17 cellular contexts compared by ENCODE assay signal in the genomic region with DNA sequence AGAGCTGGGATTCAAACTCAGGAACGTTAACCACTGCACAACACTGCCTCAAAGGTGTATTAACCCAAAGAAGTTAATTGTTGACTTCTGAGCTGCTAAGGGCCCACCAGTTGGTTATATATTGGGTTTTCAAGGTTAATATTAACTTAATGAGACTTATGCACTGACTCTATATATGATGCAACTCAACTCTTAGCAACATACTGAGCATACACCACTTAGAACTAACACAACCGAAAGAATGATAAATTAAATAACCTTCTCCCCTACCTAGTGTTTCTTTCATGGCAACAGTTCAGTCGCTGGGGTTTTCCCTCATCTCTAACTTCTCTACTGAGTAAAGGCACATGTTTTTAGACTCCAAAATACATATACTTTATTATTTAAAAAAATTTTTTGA. TPM values are rescaled to one million over a fixed set of nuclear protein-coding genes. Genes with fewer than 3 reads are reported as not detected.
A peak's percentile ranks its signal among the peaks of the same experiment; 100 is the strongest.
DNase-seq lines count a peak whose midpoint lies in the region; ATAC-seq and TF ChIP-seq lines count a peak whose summit lies in the region.
"Had no signal": no experiment of that assay in that cellular context is flagged by ENCODE, and none has a peak within 500 bp of the region (broad histone marks: within the 10 kb centered on the region; RNA-seq: fewer than 3 reads in every experiment).

No MANE protein-coding gene starts in this region.

- H3K27me3 ChIP-seq in naive thymus-derived CD4-positive, alpha-beta T cell (ENCODE audit: control insufficient read depth in 2 of 2, insufficient read depth in 2 of 2, low read length in 2 of 2) = no peaks in the 10 kb centered on the region
- H3K27me3 ChIP-seq in osteoblast (ENCODE audit: insufficient read depth, low read length) = no peaks in the 10 kb centered on the region
- H3K27me3 ChIP-seq: spleen had no signal

- H2AFZ ChIP-seq in osteoblast (ENCODE audit: low read length) = no peak overlapping the region

- H3K27ac Mint-ChIP-seq in activated CD4-positive, alpha-beta T cell treated with anti-CD3 and anti-CD28 coated beads for 36 hours = no peak overlapping the region
- no peak overlapping the region for H3K27ac Mint-ChIP-seq in stimulated activated naive B cell treated with anti-CD40 and anti-IgM and Interleukin-4, amounts not matched to agents 10 μg/mL and 1 μg/mL and 100 μg/mL, for 72 hours
- H3K27ac Mint-ChIP-seq in stimulated activated effector memory CD8-positive, alpha-beta T cell treated with anti-CD3 and anti-CD28 coated beads, Interleukin-12 subunit alpha, Interleukin-12 subunit beta, amount 100 ng/mL, for 72 hours = no peak overlapping the region
- H3K27ac Mint-ChIP-seq in naive thymus-derived CD4-positive, alpha-beta T cell = no peak overlapping the region

- H3K4me1 ChIP-seq in naive thymus-derived CD4-positive, alpha-beta T cell (ENCODE audit: control insufficient read depth in 2 of 2, insufficient read depth in 2 of 2, low read length in 2 of 2) = no peaks in the 10 kb centered on the region
- H3K4me1 ChIP-seq in osteoblast (ENCODE audit: insufficient read depth, low read length) = peaks cover 30% of the 10 kb centered on the region

- H3K36me3 Mint-ChIP-seq in activated CD4-positive, alpha-beta T cell treated with anti-CD3 and anti-CD28 coated beads for 36 hours (ENCODE audit: low read depth) = peaks cover 10% of the 10 kb centered on the region
- peaks cover 6 to 12% of the 10 kb centered on the region in 2 donors for H3K36me3 Mint-ChIP-seq in stimulated activated naive B cell treated with anti-CD40 and anti-IgM and Interleukin-4, amounts not matched to agents 10 μg/mL and 1 μg/mL and 100 μg/mL, for 72 hours
- H3K36me3 Mint-ChIP-seq in stimulated activated effector memory CD8-positive, alpha-beta T cell treated with anti-CD3 and anti-CD28 coated beads, Interleukin-12 subunit alpha, Interleukin-12 subunit beta, amount 100 ng/mL, for 72 hours = no peaks in the 10 kb centered on the region
- peaks cover 0 to 8% (median 3%) of the 10 kb centered on the region in 5 donors for H3K36me3 Mint-ChIP-seq in naive thymus-derived CD4-positive, alpha-beta T cell

- TF ChIP-seq CTCF in osteoblast (IDR thresholded peaks at IDR 0.05; ENCODE audit: extremely low read depth, low read depth, low read length) = no peak

- no peak overlapping the region for H3K4me3 Mint-ChIP-seq in activated CD4-positive, alpha-beta T cell treated with anti-CD3 and anti-CD28 coated beads for 36 hours
- no peak overlapping the region for H3K4me3 Mint-ChIP-seq in stimulated activated naive B cell treated with anti-CD40 and anti-IgM and Interleukin-4, amounts not matched to agents 10 μg/mL and 1 μg/mL and 100 μg/mL, for 72 hours
- H3K4me3 Mint-ChIP-seq in stimulated activated effector memory CD8-positive, alpha-beta T cell treated with anti-CD3 and anti-CD28 coated beads, Interleukin-12 subunit alpha, Interleukin-12 subunit beta, amount 100 ng/mL, for 72 hours = no peak overlapping the region
- H3K4me3 Mint-ChIP-seq in naive thymus-derived CD4-positive, alpha-beta T cell = no peak overlapping the region
- H3K4me3 Mint-ChIP-seq: neural crest cell had no signal

- H3K4me3 ChIP-seq in naive thymus-derived CD4-positive, alpha-beta T cell (ENCODE audit: low read length) = no peak overlapping the region
- H3K4me3 ChIP-seq in osteoblast (ENCODE audit: insufficient read depth, low read length) = no peak overlapping the region
- H3K4me3 ChIP-seq: spleen had no signal

- H3K9me3 ChIP-seq in naive thymus-derived CD4-positive, alpha-beta T cell (ENCODE audit: control insufficient read depth in 2 of 3, low read length in 3 of 3) = no peaks in the 10 kb centered on the region
- H3K9me3 ChIP-seq in osteoblast (ENCODE audit: low read depth, low read length) = no peaks in the 10 kb centered on the region
- H3K9me3 ChIP-seq: spleen had no signal

- no peaks in the 10 kb centered on the region for H3K36me3 ChIP-seq in naive thymus-derived CD4-positive, alpha-beta T cell (ENCODE audit: control insufficient read depth in 2 of 3, insufficient read depth in 3 of 3, low read length in 3 of 3)
- H3K36me3 ChIP-seq in osteoblast (ENCODE audit: insufficient read depth, low read length) = no peaks in the 10 kb centered on the region
- H3K36me3 ChIP-seq: spleen had no signal

- no peak for DNase-seq in activated CD4-positive, alpha-beta T cell treated with anti-CD3 and anti-CD28 coated beads for 36 hours
- DNase-seq in activated CD4-positive, alpha-beta T cell treated with anti-CD3 and anti-CD28 coated beads for 4 hours = no peak
- DNase-seq in stimulated activated naive B cell treated with anti-CD40 and anti-IgM and Interleukin-4, amounts not matched to agents 10 μg/mL and 1 μg/mL and 100 μg/mL, for 72 hours = no peak
- no peak for DNase-seq in stimulated activated effector memory CD8-positive, alpha-beta T cell treated with anti-CD3 and anti-CD28 coated beads, Interleukin-12 subunit alpha, Interleukin-12 subunit beta, amount 100 ng/mL, for 72 hours (ENCODE audit: low spot score in 2 of 2)
- no peak for DNase-seq in naive thymus-derived CD4-positive, alpha-beta T cell
- no peak for DNase-seq in osteoblast (ENCODE audit: insufficient read length, low spot score, missing footprints)
- DNase-seq: anterior cingulate cortex, dermis blood vessel endothelial cell, H7, left cardiac atrium, NCI-H1694, spleen, trophoblast cell had no signal

- H3K27me3 Mint-ChIP-seq in activated CD4-positive, alpha-beta T cell treated with anti-CD3 and anti-CD28 coated beads for 36 hours = peaks cover 3% of the 10 kb centered on the region
- no peaks in the 10 kb centered on the region for H3K27me3 Mint-ChIP-seq in stimulated activated naive B cell treated with anti-CD40 and anti-IgM and Interleukin-4, amounts not matched to agents 10 μg/mL and 1 μg/mL and 100 μg/mL, for 72 hours
- peaks cover 0 to 4% (median 0%) of the 10 kb centered on the region in 5 donors for H3K27me3 Mint-ChIP-seq in naive thymus-derived CD4-positive, alpha-beta T cell

- H3K27ac ChIP-seq in naive thymus-derived CD4-positive, alpha-beta T cell (ENCODE audit: low read depth, low read length) = no peak overlapping the region
- H3K27ac ChIP-seq in osteoblast (ENCODE audit: low read depth, low read length) = no peak overlapping the region
- H3K27ac ChIP-seq: 22Rv1 had no signal

- H3K79me2 ChIP-seq in osteoblast (ENCODE audit: insufficient read depth, low read length) = peaks cover 68% of the 10 kb centered on the region

- no peak overlapping the region for H3K4me2 ChIP-seq in osteoblast (ENCODE audit: insufficient read depth, low read length)

- CTCF ChIA-PET in activated CD4-positive, alpha-beta T cell treated with anti-CD3 and anti-CD28 coated beads for 36 hours (lab: Charles Lee) = no interaction called here
- CTCF ChIA-PET in naive thymus-derived CD4-positive, alpha-beta T cell (lab: Charles Lee) = no interaction called here

- POLR2A ChIA-PET in activated CD4-positive, alpha-beta T cell treated with anti-CD3 and anti-CD28 coated beads for 36 hours (lab: Charles Lee) = no interaction called here
- POLR2A ChIA-PET in naive thymus-derived CD4-positive, alpha-beta T cell (lab: Charles Lee) = interaction anchor here (0.6 kb wide), 1 partner anchor 70 kb away, joined by 3 read pairs; no protein-coding TSS in a partner anchor

- intact Hi-C loops in activated CD4-positive, alpha-beta T cell treated with anti-CD3 and anti-CD28 coated beads for 36 hours (cut with DNase I, micrococcal nuclease) = no loop called here
- intact Hi-C loops in naive thymus-derived CD4-positive, alpha-beta T cell (cut with micrococcal nuclease) = no loop called here

- H4K20me1 ChIP-seq in osteoblast (ENCODE audit: insufficient read depth, low read length) = no peaks in the 10 kb centered on the region

- H3K9me3 Mint-ChIP-seq in activated CD4-positive, alpha-beta T cell treated with anti-CD3 and anti-CD28 coated beads for 36 hours (ENCODE audit: low read depth) = no peaks in the 10 kb centered on the region
- H3K9me3 Mint-ChIP-seq in stimulated activated naive B cell treated with anti-CD40 and anti-IgM and Interleukin-4, amounts not matched to agents 10 μg/mL and 1 μg/mL and 100 μg/mL, for 72 hours = no peaks in the 10 kb centered on the region
- H3K9me3 Mint-ChIP-seq in stimulated activated effector memory CD8-positive, alpha-beta T cell treated with anti-CD3 and anti-CD28 coated beads, Interleukin-12 subunit alpha, Interleukin-12 subunit beta, amount 100 ng/mL, for 72 hours = no peaks in the 10 kb centered on the region
- H3K9me3 Mint-ChIP-seq in naive thymus-derived CD4-positive, alpha-beta T cell = no peaks in the 10 kb centered on the region
- H3K9me3 Mint-ChIP-seq: neural crest cell had no signal

- peak; percentile 73 for ATAC-seq in activated CD4-positive, alpha-beta T cell treated with anti-CD3 and anti-CD28 coated beads for 36 hours
- ATAC-seq in HG02759 (IDR thresholded peaks at IDR 0.05; ENCODE audit: unreplicated experiment) (peak; percentile 95), HG03469 (IDR thresholded peaks at IDR 0.05; ENCODE audit: unreplicated experiment) (peak; percentile 76)
- peak; percentile 96 to 97 for ATAC-seq in stimulated activated naive B cell treated with anti-CD40 and anti-IgM and Interleukin-4, amounts not matched to agents 10 μg/mL and 1 μg/mL and 100 μg/mL, for 72 hours (replicated peaks)
- no peak for ATAC-seq in stimulated activated effector memory CD8-positive, alpha-beta T cell treated with anti-CD3 and anti-CD28 coated beads, Interleukin-12 subunit alpha, Interleukin-12 subunit beta, amount 100 ng/mL, for 72 hours
- no peak for ATAC-seq in naive thymus-derived CD4-positive, alpha-beta T cell
- ATAC-seq: left cardiac atrium had no signal

- H3K4me1 Mint-ChIP-seq in activated CD4-positive, alpha-beta T cell treated with anti-CD3 and anti-CD28 coated beads for 36 hours = peaks cover 3% of the 10 kb centered on the region
- peaks cover 27 to 49% of the 10 kb centered on the region in 2 donors for H3K4me1 Mint-ChIP-seq in stimulated activated naive B cell treated with anti-CD40 and anti-IgM and Interleukin-4, amounts not matched to agents 10 μg/mL and 1 μg/mL and 100 μg/mL, for 72 hours
- H3K4me1 Mint-ChIP-seq in stimulated activated effector memory CD8-positive, alpha-beta T cell treated with anti-CD3 and anti-CD28 coated beads, Interleukin-12 subunit alpha, Interleukin-12 subunit beta, amount 100 ng/mL, for 72 hours = no peaks in the 10 kb centered on the region
- H3K4me1 Mint-ChIP-seq in naive thymus-derived CD4-positive, alpha-beta T cell = peaks cover 0 to 8% (median 0%) of the 10 kb centered on the region in 7 donors

RNA-seq across cellular contexts. Expression of gene FOXP1, which starts 34.5 kb away (rescaled TPM):
- total RNA-seq in activated CD4-positive, alpha-beta T cell treated with anti-CD3 and anti-CD28 coated beads for 36 hours = 100 to 1,000 TPM; 108 to 153 TPM
- 100 to 1,000 TPM; 104 to 537 (median 456) TPM for total RNA-seq in naive thymus-derived CD4-positive, alpha-beta T cell
- 100 to 1,000 TPM; 408 to 431 TPM for polyA plus RNA-seq in naive thymus-derived CD4-positive, alpha-beta T cell
- 195 and 228 TPM in 2 replicates for total RNA-seq in osteoblast

Comparison
In these comparisons a context has a peak if more than half of its experiments do, and no peak if none do; other contexts are left out.
1. ATAC-seq: peak in activated CD4-positive, alpha-beta T cell treated with anti-CD3 and anti-CD28 coated beads for 36 hours (single experiment), HG02759 (single experiment), HG03469 (single experiment) and stimulated activated naive B cell treated with anti-CD40 and anti-IgM and Interleukin-4, amounts not matched to agents 10 μg/mL and 1 μg/mL and 100 μg/mL, for 72 hours (2 of 2); none in stimulated activated effector memory CD8-positive, alpha-beta T cell treated with anti-CD3 and anti-CD28 coated beads, Interleukin-12 subunit alpha, Interleukin-12 subunit beta, amount 100 ng/mL, for 72 hours (single experiment) and naive thymus-derived CD4-positive, alpha-beta T cell (single experiment).